In genomic region chr5:116514521-116514920, GRCh38 we compare ENCODE assay signal across 22 cellular contexts.
A peak's percentile ranks its signal among the peaks of the same experiment; 100 is the strongest.
DNase-seq lines count a peak whose midpoint lies in the region; FAIRE-seq and TF ChIP-seq lines count a peak whose summit lies in the region.
"Had no signal": no experiment of that assay in that cellular context is flagged by ENCODE, and none has a peak within 500 bp of the region (broad histone marks: within the 10 kb centered on the region; RNA-seq: fewer than 3 reads in every experiment).

No MANE protein-coding gene starts in this region.

- no peak overlapping the region for H3K4me3 Mint-ChIP-seq in nephron progenitor cell
- H3K4me3 Mint-ChIP-seq: CD4-positive, CD25-positive, alpha-beta regulatory T cell; IgD-negative memory B cell had no signal

- peak overlapping the region; percentile 63 for H3K27ac Mint-ChIP-seq in nephron progenitor cell
- H3K27ac Mint-ChIP-seq: CD4-positive, CD25-positive, alpha-beta regulatory T cell; IgD-negative memory B cell had no signal

- no peaks in the 10 kb centered on the region for H3K27me3 Mint-ChIP-seq in nephron progenitor cell (ENCODE audit: low read depth, poor library complexity)
- H3K27me3 Mint-ChIP-seq: CD4-positive, CD25-positive, alpha-beta regulatory T cell; IgD-negative memory B cell had no signal

- peak; percentile 40 for DNase-seq in DMS 273 treated with DMSO at 0.1 percent for 48 hours (lab: John Stamatoyannopoulos, UW)
- peak; percentile 65 for DNase-seq in NCI-H446 treated with DMSO at 0.1 percent for 48 hours (lab: John Stamatoyannopoulos, UW)
- peak; percentile 34 for DNase-seq in cerebellum (ENCODE audit: low spot score)
- DNase-seq in nephron progenitor cell, result no peak
- no peak for DNase-seq in HEK293T (ENCODE audit: extremely low spot score)
- no peak for DNase-seq in urothelium cell line (ENCODE audit: low spot score)
- DNase-seq in stimulated activated CD4-positive, alpha-beta T cell treated with anti-CD3 and anti-CD28 coated beads, Interleukin-2, amount 100 ng/mL, for 48 hours, result no peak
- DNase-seq: CD4-positive, CD25-positive, alpha-beta regulatory T cell; DMS53; GDM1; MM.1S; NCI-H1048; NCI-H1417; NCI-H1694; NCI-H2029 treated with DMSO at 0.1 percent for 48 hours; NCI-H345; NCI-H524 treated with DMSO at 0.1 percent for 48 hours; NCI-H82; NK-92 treated with Interleukin-12 subunit alpha and Interleukin-12 subunit beta, amount 100 ng/mL, for 24 hours; PC-9 had no signal

- FAIRE-seq in urothelium cell line (lab: Jason Lieb, UNC), result no peak
- FAIRE-seq: H1 had no signal

- H3K4me1 Mint-ChIP-seq in nephron progenitor cell, result peaks cover 88% of the 10 kb centered on the region
- H3K4me1 Mint-ChIP-seq: CD4-positive, CD25-positive, alpha-beta regulatory T cell; IgD-negative memory B cell had no signal

- peaks cover 20% of the 10 kb centered on the region for H3K36me3 Mint-ChIP-seq in nephron progenitor cell (ENCODE audit: low read depth)

- POLR2A ChIA-PET in HEK293T (lab: Yijun Ruan, JAX), result no interaction called here

- CTCF ChIA-PET in HEK293T (lab: Yijun Ruan, JAX), result interaction anchor here (0.6 kb wide), 1 partner anchor 563 kb away, joined by 3 read pairs; no protein-coding TSS in a partner anchor

- H3K9me3 Mint-ChIP-seq in nephron progenitor cell, result peaks cover 4% of the 10 kb centered on the region

- no peak for TF ChIP-seq CTCF in nephron progenitor cell (IDR thresholded peaks at IDR 0.05)

TF ChIP-seq in HEK293T, 16 proteins besides CTCF, POLR2A, EP300 and RAD21:
- TF ChIP-seq FOXK2 (IDR thresholded peaks at IDR 0.05), result no peak
- no peak for TF ChIP-seq HDGF (IDR thresholded peaks at IDR 0.05; ENCODE audit: borderline replicate concordance)
- TF ChIP-seq L3MBTL2 (conservative IDR thresholded peaks at IDR 0.05), result no peak
- no peak for TF ChIP-seq TARDBP (IDR thresholded peaks at IDR 0.05)
- no peak for TF ChIP-seq PKNOX1 (IDR thresholded peaks at IDR 0.05)
- no peak for TF ChIP-seq CTBP1 (IDR thresholded peaks at IDR 0.05; ENCODE audit: borderline replicate concordance)
- no peak for TF ChIP-seq ELF4 (IDR thresholded peaks at IDR 0.05)
- no peak for TF ChIP-seq SP1 (IDR thresholded peaks at IDR 0.05)
- TF ChIP-seq ARNT (IDR thresholded peaks at IDR 0.05), result no peak
- TF ChIP-seq SUZ12 (IDR thresholded peaks at IDR 0.05), result no peak
- no peak for TF ChIP-seq BHLHE40 (IDR thresholded peaks at IDR 0.05; ENCODE audit: borderline replicate concordance)
- no peak for TF ChIP-seq NFRKB (IDR thresholded peaks at IDR 0.05)
- TF ChIP-seq FOXM1 (IDR thresholded peaks at IDR 0.05; ENCODE audit: borderline replicate concordance), result no peak

Comparison
In these comparisons a context has a peak if more than half of its experiments do, and no peak if none do; other contexts are left out.
1. DNase-seq: peak in DMS 273 treated with DMSO at 0.1 percent for 48 hours (single experiment), NCI-H446 treated with DMSO at 0.1 percent for 48 hours (single experiment) and cerebellum (single experiment); none in nephron progenitor cell (single experiment), HEK293T (single experiment), urothelium cell line (single experiment) and stimulated activated CD4-positive, alpha-beta T cell treated with anti-CD3 and anti-CD28 coated beads, Interleukin-2, amount 100 ng/mL, for 48 hours (0 of 2).